21 cellular contexts compared by ENCODE assay signal in the genomic region with DNA sequence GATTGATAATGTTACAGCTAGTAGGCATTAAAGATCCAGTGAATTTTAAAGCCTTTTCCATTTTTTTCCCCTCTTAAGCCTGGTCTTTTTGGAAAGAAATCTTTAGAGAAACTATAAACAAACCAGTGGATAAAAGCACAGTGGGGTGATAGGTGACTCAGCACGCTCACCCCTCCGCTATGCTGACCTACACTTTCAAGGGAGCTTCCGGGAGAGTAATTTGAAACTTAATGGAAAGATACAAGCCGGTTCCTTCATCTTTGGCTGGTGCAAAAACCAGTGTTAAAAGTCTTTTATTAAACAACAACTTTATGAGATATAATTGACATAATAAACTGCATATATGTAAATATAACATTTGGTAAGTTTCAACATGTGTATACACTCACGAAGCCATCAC. TPM values are rescaled to one million over a fixed set of nuclear protein-coding genes. Genes with fewer than 3 reads are reported as not detected.
DNase-seq lines count a peak whose midpoint lies in the region; TF ChIP-seq lines count a peak whose summit lies in the region.
"Had no signal": no experiment of that assay in that cellular context is flagged by ENCODE, and none has a peak within 500 bp of the region (broad histone marks: within the 10 kb centered on the region; RNA-seq: fewer than 3 reads in every experiment).

No MANE protein-coding gene starts in this region.

- H3K4me1 ChIP-seq in iPS-20b (ENCODE audit: insufficient read depth, low read length), result peaks cover 36% of the 10 kb centered on the region
- H3K4me1 ChIP-seq: lower lobe of right lung, right atrium auricular region had no signal

- H3K27me3 ChIP-seq in brain microvascular endothelial cell (replicated peaks) (no peaks in the 10 kb centered on the region), iPS-20b (ENCODE audit: insufficient read depth, low read length) (no peaks in the 10 kb centered on the region)
- H3K27me3 ChIP-seq: BE2C, hepatocyte, right atrium auricular region had no signal

- H3K4me3 ChIP-seq in brain microvascular endothelial cell (ENCODE audit: low read depth, low read length), result no peak overlapping the region
- H3K4me3 ChIP-seq in iPS-20b (ENCODE audit: low read length), result peak overlapping the region; percentile 33; the same call in 1 of the 2 replicates
- H3K4me3 ChIP-seq: GM12878, hepatocyte, lower lobe of right lung, right atrium auricular region had no signal

- peak overlapping the region; percentile 70; the same call in 1 of the 2 replicates for H3K9ac ChIP-seq in iPS-20b (ENCODE audit: low read depth, low read length)

- no peaks in the 10 kb centered on the region for H3K9me3 ChIP-seq in iPS-20b (ENCODE audit: insufficient read depth, low read depth, low read length)
- H3K9me3 ChIP-seq: BE2C, lower lobe of right lung, right atrium auricular region had no signal

- H3K27ac ChIP-seq in brain microvascular endothelial cell (peak overlapping the region; percentile 66), iPS-20b (ENCODE audit: low read length) (peak overlapping the region; percentile 63)
- H3K27ac ChIP-seq: hepatocyte, lower lobe of right lung, right atrium auricular region had no signal

- in situ Hi-C loops in brain microvascular endothelial cell (cut with HindIII; ENCODE audit: low pct_ligation_motif_present, low sequenced_read_pairs), result no loop called here

- no peak for TF ChIP-seq CTCF in brain microvascular endothelial cell (IDR thresholded peaks at IDR 0.05; ENCODE audit: low read depth, low read length, missing control alignments)

- DNase-seq in ELR (ENCODE audit: low read depth) (peak; percentile 78), LHCN-M2 (ENCODE audit: low read depth) (peak; percentile 43), brain microvascular endothelial cell (peak; percentile 76), NCI-H1092 treated with DMSO at 0.1 percent for 48 hours (lab: John Stamatoyannopoulos, UW) (no peak), NCI-H2029 (lab: John Stamatoyannopoulos, UW) (no peak), NOMO-1 treated with DMSO at 0.1 percent for 48 hours (lab: John Stamatoyannopoulos, UW; ENCODE audit: unreplicated experiment) (no peak), NCI-H345 (lab: John Stamatoyannopoulos, UW) (no peak)
- DNase-seq: activated CD4-positive, alpha-beta memory T cell treated with anti-CD3 and anti-CD28 coated beads, Interleukin-2, amount 10 ng/mL, durations not matched to agents 7 days and 5 days; aorta; BE2C; Karpas-422; lower lobe of right lung; NCI-H1930; NCI-H748 treated with DMSO at 0.1 percent for 48 hours; stimulated activated CD4-positive, alpha-beta T cell treated with anti-CD3 and anti-CD28 coated beads, Interleukin-4, amount 100 ng/mL, for 24 hours had no signal

- H3K36me3 ChIP-seq in brain microvascular endothelial cell (replicated peaks), result no peaks in the 10 kb centered on the region
- no peaks in the 10 kb centered on the region for H3K36me3 ChIP-seq in iPS-20b (ENCODE audit: insufficient read depth, low read depth, low read length)
- H3K36me3 ChIP-seq: BE2C, lower lobe of right lung, right atrium auricular region had no signal

RNA-seq across cellular contexts. Expression of a gene that starts 27.0 kb away (rescaled TPM):
- total RNA-seq in LHCN-M2 (2014; rRNA removed), result not detected in 2 replicates
- polyA plus RNA-seq in LHCN-M2 (2012), result not detected
- total RNA-seq: activated CD4-positive, alpha-beta memory T cell treated with anti-CD3 and anti-CD28 coated beads, Interleukin-2, amount 10 ng/mL, durations not matched to agents 7 days and 5 days; activated T-helper 2 cell treated with anti-CD3 and anti-CD28 coated beads, Interferon-gamma antibody, Interleukin-2, Interleukin-4, amounts not matched to agents 10 μg/mL and 5 μg/mL and 100 μg/mL, durations not matched to agents 14 hours and 24 hours and 36 hours; aorta; T-helper 2 cell treated with Interferon-gamma antibody and Interleukin-4, amounts not matched to agents 100 ng/mL and 5 ng/mL, for 36 hours had no signal

Comparison
In these comparisons a context has a peak if more than half of its experiments do, and no peak if none do; other contexts are left out.
1. DNase-seq: peak in ELR (single experiment), LHCN-M2 (single experiment) and brain microvascular endothelial cell (single experiment); none in NCI-H1092 treated with DMSO at 0.1 percent for 48 hours (single experiment), NCI-H2029 (single experiment), NOMO-1 treated with DMSO at 0.1 percent for 48 hours (single experiment) and NCI-H345 (single experiment).